In genomic region chr18:78980279-78980771, GRCh38 we compare ENCODE assay signal across 13 cellular contexts. TPM values are rescaled to one million over a fixed set of nuclear protein-coding genes. Genes with fewer than 3 reads are reported as not detected.
DNase-seq lines count a peak whose midpoint lies in the region; ATAC-seq, FAIRE-seq and TF ChIP-seq lines count a peak whose summit lies in the region.
"Had no signal": no experiment of that assay in that cellular context is flagged by ENCODE, and none has a peak within 500 bp of the region (broad histone marks: within the 10 kb centered on the region; RNA-seq: fewer than 3 reads in every experiment).

No MANE protein-coding gene starts in this region.

- WGBS in smooth muscle cell (ENCODE audit: low lambda C conversion rate) = under 1% methylated on average over 40 of the region's 71 CpGs

- H4K20me1 ChIP-seq in astrocyte (ENCODE audit: insufficient read depth, low read length) (peaks cover 1% of the 10 kb centered on the region), smooth muscle cell (ENCODE audit: low read depth) (no peaks in the 10 kb centered on the region)

- H3K36me3 ChIP-seq in astrocyte (ENCODE audit: insufficient read depth, low read length) (no peaks in the 10 kb centered on the region), iPS-20b (ENCODE audit: insufficient read depth, low read depth, low read length) (no peaks in the 10 kb centered on the region), smooth muscle cell (ENCODE audit: low read depth) (no peaks in the 10 kb centered on the region)
- H3K36me3 ChIP-seq: adrenal gland had no signal

- H3K27me3 Mint-ChIP-seq in astrocyte (ENCODE audit: low read depth, unreplicated experiment) = peaks cover 31% of the 10 kb centered on the region
- peaks cover 62% of the 10 kb centered on the region for H3K27me3 Mint-ChIP-seq in chondrocyte (ENCODE audit: low read depth)
- peaks cover 70% of the 10 kb centered on the region for H3K27me3 Mint-ChIP-seq in activated T-cell treated with anti-CD3 and anti-CD28 coated beads, Interleukin-2, amount 50 U/mL, for 24 hours

- DNase-seq in DMS 273 (lab: John Stamatoyannopoulos, UW; ENCODE audit: unreplicated experiment) = peak; percentile 63
- DNase-seq in DMS 273 treated with DMSO at 0.1 percent for 48 hours (lab: John Stamatoyannopoulos, UW) = no peak
- no peak for DNase-seq in astrocyte (ENCODE audit: low read depth)
- no peak for DNase-seq in smooth muscle cell (lab: John Stamatoyannopoulos, UW; ENCODE audit: unreplicated experiment)
- no peak for DNase-seq in chondrocyte (ENCODE audit: low spot score)
- no peak for DNase-seq in activated T-cell treated with anti-CD3 and anti-CD28 coated beads, Interleukin-2, amount 50 U/mL, for 24 hours
- DNase-seq: adrenal gland; CD4-positive, alpha-beta memory T cell; KG1 had no signal

- H2AFZ ChIP-seq in astrocyte (ENCODE audit: low read depth, low read length) (peak overlapping the region; percentile 47), smooth muscle cell (ENCODE audit: low read depth) (peak overlapping the region; percentile 91)

- no peak for TF ChIP-seq CTCF in astrocyte (IDR thresholded peaks at IDR 0.05; ENCODE audit: insufficient read depth, low read depth, low read length)
- no peak for TF ChIP-seq CTCF in smooth muscle cell (IDR thresholded peaks at IDR 0.05; ENCODE audit: borderline replicate concordance, insufficient read depth, poor library complexity, severe bottlenecking)
- TF ChIP-seq CTCF in chondrocyte (IDR thresholded peaks at IDR 0.05) = no peak

- peak overlapping the region; percentile 83 for H3K4me2 ChIP-seq in astrocyte (ENCODE audit: low read length)
- H3K4me2 ChIP-seq in smooth muscle cell = peak overlapping the region; percentile 85

- peaks cover 33% of the 10 kb centered on the region for H3K79me2 ChIP-seq in astrocyte (ENCODE audit: insufficient read depth, low read length)
- H3K79me2 ChIP-seq in smooth muscle cell (ENCODE audit: low read depth) = peaks cover 8% of the 10 kb centered on the region

- peak overlapping the region; percentile 55 for H3K4me3 ChIP-seq in astrocyte (ENCODE audit: insufficient read depth, low read depth, low read length)
- peak overlapping the region; percentile 82 for H3K4me3 ChIP-seq in iPS-20b (ENCODE audit: low read length)
- H3K4me3 ChIP-seq in smooth muscle cell = peak overlapping the region; percentile 62
- H3K4me3 ChIP-seq: adrenal gland had no signal

- no peaks in the 10 kb centered on the region for H3F3A ChIP-seq in smooth muscle cell (ENCODE audit: low read depth)

- H3K4me1 ChIP-seq in astrocyte (ENCODE audit: insufficient read depth, low read length) (no peaks in the 10 kb centered on the region), iPS-20b (ENCODE audit: insufficient read depth, low read length) (peaks cover 37% of the 10 kb centered on the region), smooth muscle cell (ENCODE audit: low read depth) (peaks cover 46% of the 10 kb centered on the region)

- peaks cover 53% of the 10 kb centered on the region for H3K27me3 ChIP-seq in astrocyte (ENCODE audit: insufficient read depth, low read length)
- H3K27me3 ChIP-seq in iPS-20b (ENCODE audit: insufficient read depth, low read length) = peaks cover 81% of the 10 kb centered on the region
- H3K27me3 ChIP-seq in smooth muscle cell (ENCODE audit: low read depth) = peaks cover 83% of the 10 kb centered on the region

- FAIRE-seq in astrocyte (lab: Jason Lieb, UNC) = no peak

- peaks cover 13% of the 10 kb centered on the region for H3K9me3 Mint-ChIP-seq in astrocyte (ENCODE audit: unreplicated experiment)
- H3K9me3 Mint-ChIP-seq in chondrocyte (ENCODE audit: low read depth) = peaks cover 4% of the 10 kb centered on the region
- H3K9me3 Mint-ChIP-seq in activated T-cell treated with anti-CD3 and anti-CD28 coated beads, Interleukin-2, amount 50 U/mL, for 24 hours = no peaks in the 10 kb centered on the region
- H3K9me3 Mint-ChIP-seq: dendritic cell treated with granulocyte-macrophage colony-stimulating factor and Interleukin-4, amounts not matched to agents 40 ng/mL and 50 ng/mL, for 4 days had no signal

- no peak overlapping the region for H3K27ac Mint-ChIP-seq in astrocyte (ENCODE audit: unreplicated experiment)
- no peak overlapping the region for H3K27ac Mint-ChIP-seq in chondrocyte (ENCODE audit: unreplicated experiment)
- no peak overlapping the region for H3K27ac Mint-ChIP-seq in activated T-cell treated with anti-CD3 and anti-CD28 coated beads, Interleukin-2, amount 50 U/mL, for 24 hours
- H3K27ac Mint-ChIP-seq: CD4-positive, alpha-beta memory T cell; dendritic cell treated with granulocyte-macrophage colony-stimulating factor and Interleukin-4, amounts not matched to agents 40 ng/mL and 50 ng/mL, for 4 days had no signal

- no peak overlapping the region for H3K4me3 Mint-ChIP-seq in astrocyte (ENCODE audit: unreplicated experiment)
- no peak overlapping the region for H3K4me3 Mint-ChIP-seq in chondrocyte (ENCODE audit: unreplicated experiment)
- H3K4me3 Mint-ChIP-seq in activated T-cell treated with anti-CD3 and anti-CD28 coated beads, Interleukin-2, amount 50 U/mL, for 24 hours = no peak overlapping the region
- H3K4me3 Mint-ChIP-seq: dendritic cell treated with granulocyte-macrophage colony-stimulating factor and Interleukin-4, amounts not matched to agents 40 ng/mL and 50 ng/mL, for 4 days had no signal

- no peak for ATAC-seq in HG02798 (IDR thresholded peaks at IDR 0.05; ENCODE audit: poor library complexity, unreplicated experiment)

- no peaks in the 10 kb centered on the region for H3K9me3 ChIP-seq in astrocyte (ENCODE audit: insufficient read depth, low read depth, low read length)
- no peaks in the 10 kb centered on the region for H3K9me3 ChIP-seq in iPS-20b (ENCODE audit: insufficient read depth, low read depth, low read length)
- H3K9me3 ChIP-seq in smooth muscle cell (replicated peaks; ENCODE audit: low read depth) = no peaks in the 10 kb centered on the region
- H3K9me3 ChIP-seq: adrenal gland had no signal

- H3K4me1 Mint-ChIP-seq in astrocyte (ENCODE audit: low read depth, unreplicated experiment) (peaks cover 1% of the 10 kb centered on the region), chondrocyte (ENCODE audit: low read depth) (peaks cover 6% of the 10 kb centered on the region)
- H3K4me1 Mint-ChIP-seq in activated T-cell treated with anti-CD3 and anti-CD28 coated beads, Interleukin-2, amount 50 U/mL, for 24 hours (ENCODE audit: low read depth) = peaks cover 23% of the 10 kb centered on the region

- H3K9ac ChIP-seq in astrocyte (ENCODE audit: low read length) (peak overlapping the region; percentile 72), iPS-20b (ENCODE audit: low read depth, low read length) (peak overlapping the region; percentile 83; the same call in 1 of the 2 replicates), smooth muscle cell (ENCODE audit: low read depth) (no peak overlapping the region)

- no peaks in the 10 kb centered on the region for H3K36me3 Mint-ChIP-seq in astrocyte (ENCODE audit: low read depth, unreplicated experiment)
- H3K36me3 Mint-ChIP-seq in chondrocyte (ENCODE audit: low read depth) = peaks cover 7% of the 10 kb centered on the region
- H3K36me3 Mint-ChIP-seq in activated T-cell treated with anti-CD3 and anti-CD28 coated beads, Interleukin-2, amount 50 U/mL, for 24 hours (ENCODE audit: low read depth) = no peaks in the 10 kb centered on the region
- H3K36me3 Mint-ChIP-seq: CD4-positive, alpha-beta memory T cell had no signal

- no peak overlapping the region for H3K27ac ChIP-seq in astrocyte (ENCODE audit: low read depth, low read length)
- H3K27ac ChIP-seq in iPS-20b (ENCODE audit: low read length) = no peak overlapping the region
- no peak overlapping the region for H3K27ac ChIP-seq in smooth muscle cell (ENCODE audit: low read depth)
- H3K27ac ChIP-seq: 22Rv1, adrenal gland had no signal

RNA-seq across cellular contexts. Expression of gene SALL3, which starts 0.7 kb away (rescaled TPM):
- total RNA-seq in astrocyte = 6.8 and 7.7 TPM in 2 replicates
- total RNA-seq in smooth muscle cell = 0.81 and 3.2 TPM in 2 replicates
- polyA plus RNA-seq in smooth muscle cell = 1.00 and 1.2 TPM in 2 replicates
- not detected in 3 replicates for total RNA-seq in chondrocyte
- total RNA-seq: CD4-positive, alpha-beta memory T cell had no signal
- polyA plus RNA-seq: adrenal gland; CD4-positive, alpha-beta memory T cell had no signal
